ENCODE assay signal across 24 cellular contexts in the genomic region with DNA sequence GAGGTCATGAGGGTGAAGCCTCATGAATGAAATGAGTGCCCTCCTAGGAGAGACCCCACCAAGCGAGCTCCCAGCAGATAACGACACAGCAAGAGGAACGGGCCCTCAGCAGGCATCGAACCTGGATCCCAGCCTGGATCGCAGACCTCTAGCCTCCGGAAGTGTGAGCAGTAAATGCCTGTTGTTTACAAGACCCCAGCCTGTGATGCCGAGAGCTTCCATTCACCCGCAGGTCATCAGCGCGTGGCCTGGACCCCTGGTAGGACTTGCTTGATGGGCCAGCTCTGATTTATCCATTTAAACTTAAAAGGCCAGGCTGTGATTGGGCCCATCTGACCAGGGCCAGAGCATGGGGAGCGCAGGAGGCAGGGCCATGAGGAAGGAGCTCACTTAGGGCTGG. TPM values are rescaled to one million over a fixed set of nuclear protein-coding genes. Genes with fewer than 3 reads are reported as not detected.
DNase-seq lines count a peak whose midpoint lies in the region; ATAC-seq and TF ChIP-seq lines count a peak whose summit lies in the region.
"Had no signal": no experiment of that assay in that cellular context is flagged by ENCODE, and none has a peak within 500 bp of the region (broad histone marks: within the 10 kb centered on the region; RNA-seq: fewer than 3 reads in every experiment).

No MANE protein-coding gene starts in this region.

- peak; percentile 26 for DNase-seq in Right ventricle myocardium superior
- no peak for DNase-seq in left cardiac atrium
- DNase-seq in WERI-Rb-1, result peak; percentile 6
- DNase-seq in neuronal stem cell (ENCODE audit: low spot score), result no peak
- DNase-seq in Caco-2, result no peak
- DNase-seq in NCI-H1105 treated with DMSO at 0.1 percent for 48 hours (lab: John Stamatoyannopoulos, UW), result no peak
- no peak for DNase-seq in iPS-NIHi11 (ENCODE audit: low spot score)
- DNase-seq: GOT3, MM.1S, NCI-H1048, NCI-H226, NCI-H510A had no signal

- no peaks in the 10 kb centered on the region for H3K36me3 Mint-ChIP-seq in Caco-2 (ENCODE audit: insufficient read depth, unreplicated experiment)
- H3K36me3 Mint-ChIP-seq: IgD-negative memory B cell had no signal

- peaks cover 22% of the 10 kb centered on the region for H3K36me3 ChIP-seq in WERI-Rb-1
- H3K36me3 ChIP-seq in neuronal stem cell (replicated peaks in 1 of 2; ENCODE audit: control insufficient read depth in 2 of 2, insufficient read depth in 2 of 2, low read length in 2 of 2), result no peaks in the 10 kb centered on the region
- no peaks in the 10 kb centered on the region for H3K36me3 ChIP-seq in Caco-2 (ENCODE audit: control insufficient read depth, insufficient read depth, low read length)
- H3K36me3 ChIP-seq: BLaER1, SJCRH30 had no signal

- H2BK120ac ChIP-seq in neuronal stem cell (ENCODE audit: low read depth, low read length), result no peak overlapping the region

- H3K27me3 Mint-ChIP-seq in Caco-2 (ENCODE audit: insufficient read depth, unreplicated experiment), result peaks cover 11% of the 10 kb centered on the region

- POLR2A ChIA-PET in Caco-2 (lab: Charles Lee), result no interaction called here

- CTCF ChIA-PET in Caco-2 (lab: Charles Lee), result no interaction called here

- H4K8ac ChIP-seq in neuronal stem cell (ENCODE audit: low read depth, low read length), result no peak overlapping the region

- no peaks in the 10 kb centered on the region for H3K79me1 ChIP-seq in neuronal stem cell (ENCODE audit: low read depth, low read length)

- H3K9me3 Mint-ChIP-seq in Caco-2 (ENCODE audit: unreplicated experiment), result no peaks in the 10 kb centered on the region
- H3K9me3 Mint-ChIP-seq: CD4-positive, alpha-beta T cell; IgD-negative memory B cell had no signal

- intact Hi-C loops in Right ventricle myocardium superior (cut with DNase I), result no loop called here
- intact Hi-C loops in left cardiac atrium (cut with DNase I), result no loop called here
- intact Hi-C loops in Caco-2 (cut with micrococcal nuclease; ENCODE audit: unreplicated experiment), result no loop called here

- H3K4me1 Mint-ChIP-seq in Caco-2 (ENCODE audit: low read depth, unreplicated experiment), result no peaks in the 10 kb centered on the region

- no peak overlapping the region for H3K14ac ChIP-seq in neuronal stem cell (ENCODE audit: low read length)

- no peak overlapping the region for H3K4ac ChIP-seq in neuronal stem cell (ENCODE audit: low read length)

- no peak overlapping the region for H3K9ac ChIP-seq in neuronal stem cell (ENCODE audit: low read depth, low read length, poor library complexity)
- H3K9ac ChIP-seq: BLaER1, KMS-11 had no signal

- H3K9me3 ChIP-seq in WERI-Rb-1 (ENCODE audit: severe bottlenecking), result no peaks in the 10 kb centered on the region
- no peaks in the 10 kb centered on the region for H3K9me3 ChIP-seq in neuronal stem cell (replicated peaks in 1 of 2; ENCODE audit: control insufficient read depth in 2 of 2, insufficient read depth in 1 of 2, low read depth in 1 of 2, low read length in 2 of 2)
- no peaks in the 10 kb centered on the region for H3K9me3 ChIP-seq in Caco-2
- H3K9me3 ChIP-seq: BLaER1, SJCRH30 had no signal

- BruUV-seq in Caco-2 (replicated peaks; lab: Mats Ljungman, UMichigan), result no TSS peak

- WGBS in neuronal stem cell (ENCODE audit: extremely low coverage in 2 of 2, insufficient read length in 2 of 2, insufficient replicate concordance in 1 of 2), 2 donors, result no CpG with 5 or more reads among the region's 11 CpGs

- H3K4me1 ChIP-seq in neuronal stem cell (ENCODE audit: control insufficient read depth in 2 of 2, insufficient read depth in 1 of 2, low read depth in 1 of 2, low read length in 2 of 2) (peaks cover 3 to 10% of the 10 kb centered on the region in 2 donors), Caco-2 (no peaks in the 10 kb centered on the region)
- H3K4me1 ChIP-seq: SJCRH30 had no signal

- H3K23ac ChIP-seq in neuronal stem cell (ENCODE audit: low read depth, low read length, poor library complexity), result no peak overlapping the region

- H2AK5ac ChIP-seq in neuronal stem cell (ENCODE audit: low read depth, low read length), result peak overlapping the region; percentile 46

- peak overlapping the region; percentile 2 for H2BK12ac ChIP-seq in neuronal stem cell (ENCODE audit: low read length)

- H3K27me3 ChIP-seq in WERI-Rb-1 (ENCODE audit: insufficient read depth, low read depth, severe bottlenecking), result no peaks in the 10 kb centered on the region
- peaks cover 0 to 16% (median 0%) of the 10 kb centered on the region in 3 experiments for H3K27me3 ChIP-seq in neuronal stem cell (ENCODE audit: control insufficient read depth in 3 of 3, insufficient read depth in 3 of 3, low read depth in 1 of 3, low read length in 3 of 3)
- H3K27me3 ChIP-seq in Caco-2 (replicated peaks; ENCODE audit: control insufficient read depth, insufficient read depth, low read length), result no peaks in the 10 kb centered on the region; the same call in 1 of the 2 replicates
- H3K27me3 ChIP-seq: BLaER1 had no signal

- H3K4me3 Mint-ChIP-seq in Caco-2 (ENCODE audit: unreplicated experiment), result no peak overlapping the region
- H3K4me3 Mint-ChIP-seq: CD4-positive, alpha-beta T cell; IgD-negative memory B cell had no signal

- ATAC-seq in Right ventricle myocardium superior (ENCODE audit: poor library complexity) (no peak), left cardiac atrium (no peak)
- ATAC-seq: HCT116, Panc1 had no signal

- H4K91ac ChIP-seq in neuronal stem cell (ENCODE audit: low read depth, low read length, poor library complexity), result no peak overlapping the region

- H3K27ac ChIP-seq in WERI-Rb-1, result no peak overlapping the region
- H3K27ac ChIP-seq in neuronal stem cell (replicated peaks; ENCODE audit: low read length), result no peak overlapping the region
- H3K27ac ChIP-seq: BLaER1, HL-60, KMS-11, SJCRH30 had no signal

- H3K4me3 ChIP-seq in WERI-Rb-1 (ENCODE audit: low read depth, low read length) (no peak overlapping the region), neuronal stem cell (ENCODE audit: low read length in 2 of 2) (no peak overlapping the region), Caco-2 (ENCODE audit: low read depth, low read length) (no peak overlapping the region)
- H3K4me3 ChIP-seq: BLaER1, SJCRH30 had no signal

- H2AFZ ChIP-seq in neuronal stem cell (ENCODE audit: low read length), result no peak overlapping the region

- H2BK15ac ChIP-seq in neuronal stem cell (ENCODE audit: low read length), result no peak overlapping the region

- H3K4me2 ChIP-seq in neuronal stem cell (ENCODE audit: insufficient read depth, low read length, poor library complexity, severe bottlenecking), result no peak overlapping the region
- H3K4me2 ChIP-seq: BLaER1, KMS-11 had no signal

- H2BK5ac ChIP-seq in neuronal stem cell (ENCODE audit: low read length), result no peak overlapping the region

- TF ChIP-seq CTCF in WERI-Rb-1 (IDR thresholded peaks at IDR 0.05; ENCODE audit: low read depth, low read length), result no peak
- TF ChIP-seq CTCF in Caco-2 (IDR thresholded peaks at IDR 0.05; ENCODE audit: insufficient read depth in 1 of 2, low read depth in 1 of 2, low read length in 1 of 2, severe bottlenecking in 1 of 2, unreplicated experiment in 1 of 2), result no peak

- no peak overlapping the region for H3K27ac Mint-ChIP-seq in Caco-2 (ENCODE audit: unreplicated experiment)
- H3K27ac Mint-ChIP-seq: CD4-positive, alpha-beta T cell; IgD-negative memory B cell had no signal

- H3K18ac ChIP-seq in neuronal stem cell (ENCODE audit: low read length), result no peak overlapping the region

RNA-seq across cellular contexts. Expression of a gene that starts 7.0 kb away (rescaled TPM):
- total RNA-seq in Right ventricle myocardium superior (not detected), left cardiac atrium (1 to 10 TPM in 1 of 2 donors, under 1 TPM in 1; 0.24 to 1.0 TPM), Caco-2 (2022) (not detected in 2 replicates)
- 3.0 TPM for polyA plus RNA-seq in neuronal stem cell (2013, experiment 1 of 2)
- 2.8 TPM for polyA plus RNA-seq in neuronal stem cell (2013, experiment 2 of 2)
- total RNA-seq: CD4-positive, alpha-beta T cell; G401; OCI-LY7; SJCRH30 had no signal
- polyA plus RNA-seq: IgD-negative memory B cell had no signal

RNA-seq across cellular contexts. Expression of a gene that starts 18.0 kb away (rescaled TPM):
- 42.5 TPM for total RNA-seq in Right ventricle myocardium superior
- 10 to 100 TPM; 26.6 to 66.7 TPM for total RNA-seq in left cardiac atrium
- polyA plus RNA-seq in neuronal stem cell (2013, experiment 1 of 2), result not detected
- not detected for polyA plus RNA-seq in neuronal stem cell (2013, experiment 2 of 2)
- total RNA-seq in Caco-2 (2022), result not detected in 2 replicates
- total RNA-seq: CD4-positive, alpha-beta T cell; Daoy; G401; OCI-LY7; SJCRH30 had no signal
- polyA plus RNA-seq: AG04450, IgD-negative memory B cell had no signal

Comparison
In these comparisons a context has a peak if more than half of its experiments do, and no peak if none do; other contexts are left out.
1. DNase-seq: peak in Right ventricle myocardium superior (single experiment) and WERI-Rb-1 (single experiment); none in left cardiac atrium (single experiment), neuronal stem cell (single experiment), Caco-2 (0 of 2), NCI-H1105 treated with DMSO at 0.1 percent for 48 hours (single experiment) and iPS-NIHi11 (single experiment).
2. RNA of a gene that starts 18.0 kb away (total RNA-seq): 26.6 to 66.7 TPM in left cardiac atrium and 42.5 TPM in Right ventricle myocardium superior (single experiment); not detected in Caco-2; every median in the first group is over 10 times any median in the second.